9 cellular contexts compared by ENCODE assay signal in genomic region chr1:4825841-4826450, GRCh38.
DNase-seq lines count a peak whose midpoint lies in the region; ATAC-seq and TF ChIP-seq lines count a peak whose summit lies in the region.
"Had no signal": no experiment of that assay in that cellular context is flagged by ENCODE, and none has a peak within 500 bp of the region (broad histone marks: within the 10 kb centered on the region; RNA-seq: fewer than 3 reads in every experiment).

No MANE protein-coding gene starts in this region.

- intact Hi-C loops in esophagus muscularis mucosa (cut with DNase I) = no loop called here

- H3K36me3 ChIP-seq in esophagus muscularis mucosa = no peaks in the 10 kb centered on the region

- H3K4me3 Mint-ChIP-seq in activated T-cell treated with anti-CD3 and anti-CD28 coated beads, Interleukin-2, amount 50 U/mL, for 4 hours = no peak overlapping the region
- H3K4me3 Mint-ChIP-seq: activated naive CD8-positive, alpha-beta T cell treated with anti-CD3 and anti-CD28 coated beads, Interleukin-2, amount 10 ng/mL, durations not matched to agents 7 days and 5 days had no signal

- TF ChIP-seq POLR2A in esophagus muscularis mucosa (IDR thresholded peaks at IDR 0.05; ENCODE audit: low read depth) = no peak

- no peak overlapping the region for H3K27ac ChIP-seq in esophagus muscularis mucosa (replicated peaks in 1 of 4)

- no peaks in the 10 kb centered on the region for H3K4me1 Mint-ChIP-seq in activated T-cell treated with anti-CD3 and anti-CD28 coated beads, Interleukin-2, amount 50 U/mL, for 4 hours (ENCODE audit: low read depth)
- H3K4me1 Mint-ChIP-seq: activated naive CD8-positive, alpha-beta T cell treated with anti-CD3 and anti-CD28 coated beads, Interleukin-2, amount 10 ng/mL, durations not matched to agents 7 days and 5 days had no signal

- no peaks in the 10 kb centered on the region for H3K9me3 Mint-ChIP-seq in activated T-cell treated with anti-CD3 and anti-CD28 coated beads, Interleukin-2, amount 50 U/mL, for 4 hours
- H3K9me3 Mint-ChIP-seq: activated naive CD8-positive, alpha-beta T cell treated with anti-CD3 and anti-CD28 coated beads, Interleukin-2, amount 10 ng/mL, durations not matched to agents 7 days and 5 days had no signal

- peaks cover 10% of the 10 kb centered on the region for H3K27me3 Mint-ChIP-seq in activated T-cell treated with anti-CD3 and anti-CD28 coated beads, Interleukin-2, amount 50 U/mL, for 4 hours (ENCODE audit: low read depth)
- H3K27me3 Mint-ChIP-seq: activated naive CD8-positive, alpha-beta T cell treated with anti-CD3 and anti-CD28 coated beads, Interleukin-2, amount 10 ng/mL, durations not matched to agents 7 days and 5 days had no signal

- peaks cover 0 to 9% (median 3%) of the 10 kb centered on the region in 4 donors for H3K9me3 ChIP-seq in esophagus muscularis mucosa

- TF ChIP-seq CTCF in esophagus muscularis mucosa (IDR thresholded peaks at IDR 0.05) = peak in 1 of 3 experiments; percentile 23

- no peak for ATAC-seq in GM19397 (IDR thresholded peaks at IDR 0.05; ENCODE audit: unreplicated experiment)
- ATAC-seq in activated T-cell treated with anti-CD3 and anti-CD28 coated beads, Interleukin-2, amount 50 U/mL, for 4 hours = no peak

- peak; percentile 11 for DNase-seq in NCI-H2196 (lab: John Stamatoyannopoulos, UW; ENCODE audit: unreplicated experiment)
- no peak for DNase-seq in NCI-H2196 treated with DMSO at 0.1 percent for 48 hours (lab: John Stamatoyannopoulos, UW; ENCODE audit: unreplicated experiment)
- DNase-seq in NCI-H1694 (lab: John Stamatoyannopoulos, UW) = peak; percentile 46
- DNase-seq in esophagus muscularis mucosa (ENCODE audit: extremely low spot score) = peak; percentile 78
- DNase-seq in renal cortical epithelial cell (ENCODE audit: low read depth) = peak; percentile 29
- no peak for DNase-seq in AG08396 (ENCODE audit: low spot score)
- no peak for DNase-seq in activated T-cell treated with anti-CD3 and anti-CD28 coated beads, Interleukin-2, amount 50 U/mL, for 4 hours
- DNase-seq: activated naive CD8-positive, alpha-beta T cell treated with anti-CD3 and anti-CD28 coated beads, Interleukin-2, amount 10 ng/mL, durations not matched to agents 7 days and 5 days had no signal

- no peak overlapping the region for H3K4me3 ChIP-seq in esophagus muscularis mucosa

- 56% methylated on average over 5 of the region's 5 CpGs for WGBS in esophagus muscularis mucosa

- H3K4me1 ChIP-seq in esophagus muscularis mucosa = no peaks in the 10 kb centered on the region

- TF ChIP-seq EP300 in esophagus muscularis mucosa (IDR thresholded peaks at IDR 0.05) = no peak

- H3K36me3 Mint-ChIP-seq in activated T-cell treated with anti-CD3 and anti-CD28 coated beads, Interleukin-2, amount 50 U/mL, for 4 hours (ENCODE audit: insufficient read depth) = no peaks in the 10 kb centered on the region
- H3K36me3 Mint-ChIP-seq: activated naive CD8-positive, alpha-beta T cell treated with anti-CD3 and anti-CD28 coated beads, Interleukin-2, amount 10 ng/mL, durations not matched to agents 7 days and 5 days had no signal

- H3K27me3 ChIP-seq in esophagus muscularis mucosa = peaks cover 0 to 16% (median 0%) of the 10 kb centered on the region in 4 donors

Comparison
In these comparisons a context has a peak if more than half of its experiments do, and no peak if none do; other contexts are left out.
1. DNase-seq: peak in NCI-H2196 (single experiment), NCI-H1694 (single experiment), esophagus muscularis mucosa (single experiment) and renal cortical epithelial cell (single experiment); none in NCI-H2196 treated with DMSO at 0.1 percent for 48 hours (single experiment), AG08396 (single experiment) and activated T-cell treated with anti-CD3 and anti-CD28 coated beads, Interleukin-2, amount 50 U/mL, for 4 hours (single experiment).